ENCODE assay signal across 25 cellular contexts in genomic region chr9:120688758-120689157, GRCh38.
"Had no signal": no experiment of that assay in that cellular context is flagged by ENCODE, and none has a peak within 500 bp of the region (broad histone marks: within the 10 kb centered on the region; RNA-seq: fewer than 3 reads in every experiment).

No MANE protein-coding gene starts in this region.

- ATAC-seq: heart right ventricle; left ventricle myocardium superior; natural killer cell treated with Interleukin-12 subunit alpha and Interleukin-12 subunit beta and Interleukin-15 and Interleukin-18, amount 100 ng/mL, for 72 hours; pancreas; SK-N-SH treated with all-trans-retinoic acid at 6 μM for 48 hours had no signal

- H3K36me3 ChIP-seq: breast epithelium, heart right ventricle, pancreas, right lobe of liver had no signal

- H3K9me3 ChIP-seq: breast epithelium, heart right ventricle, pancreas, right lobe of liver, testis had no signal

- H3K27me3 Mint-ChIP-seq: activated CD4-positive, alpha-beta memory T cell treated with anti-CD3 and anti-CD28 coated beads for 36 hours; activated naive CD4-positive, alpha-beta T cell treated with anti-CD3 and anti-CD28 coated beads, Interleukin-2, amount 10 ng/mL, durations not matched to agents 7 days and 5 days; natural killer cell treated with Interleukin-12 subunit alpha and Interleukin-12 subunit beta and Interleukin-15 and Interleukin-18, amount 100 ng/mL, for 72 hours; stimulated activated naive CD8-positive, alpha-beta T cell treated with anti-CD3 and anti-CD28 coated beads, Interleukin-15, Interleukin-2, amounts not matched to agents 100 ng/mL and 50 ng/mL, for 24 hours; type B pancreatic cell had no signal

- H3K4me3 Mint-ChIP-seq: activated CD4-positive, alpha-beta memory T cell treated with anti-CD3 and anti-CD28 coated beads for 36 hours; activated naive CD4-positive, alpha-beta T cell treated with anti-CD3 and anti-CD28 coated beads, Interleukin-2, amount 10 ng/mL, durations not matched to agents 7 days and 5 days; natural killer cell treated with Interleukin-12 subunit alpha and Interleukin-12 subunit beta and Interleukin-15 and Interleukin-18, amount 100 ng/mL, for 72 hours; stimulated activated naive CD8-positive, alpha-beta T cell treated with anti-CD3 and anti-CD28 coated beads, Interleukin-15, Interleukin-2, amounts not matched to agents 100 ng/mL and 50 ng/mL, for 24 hours; type B pancreatic cell had no signal

- H3K4me1 ChIP-seq: breast epithelium had no signal

- H3K36me3 Mint-ChIP-seq: natural killer cell treated with Interleukin-12 subunit alpha and Interleukin-12 subunit beta and Interleukin-15 and Interleukin-18, amount 100 ng/mL, for 72 hours; type B pancreatic cell had no signal

- H3K27me3 ChIP-seq: breast epithelium, heart right ventricle, pancreas, right lobe of liver, testis had no signal

- H3K9me3 Mint-ChIP-seq: activated CD4-positive, alpha-beta memory T cell treated with anti-CD3 and anti-CD28 coated beads for 36 hours; natural killer cell treated with Interleukin-12 subunit alpha and Interleukin-12 subunit beta and Interleukin-15 and Interleukin-18, amount 100 ng/mL, for 72 hours; stimulated activated naive CD8-positive, alpha-beta T cell treated with anti-CD3 and anti-CD28 coated beads, Interleukin-15, Interleukin-2, amounts not matched to agents 100 ng/mL and 50 ng/mL, for 24 hours had no signal

- H3K4me3 ChIP-seq: breast epithelium, heart right ventricle, pancreas, right lobe of liver, skin epidermis, testis had no signal

- DNase-seq: activated CD4-positive, alpha-beta memory T cell treated with anti-CD3 and anti-CD28 coated beads for 36 hours; activated CD4-positive, alpha-beta T cell treated with anti-CD3 and anti-CD28 coated beads for 48 hours; activated effector memory CD4-positive, alpha-beta T cell treated with anti-CD3 and anti-CD28 coated beads, Interleukin-2, amount 50 U/mL, for 16 hours; activated naive CD4-positive, alpha-beta T cell treated with anti-CD3 and anti-CD28 coated beads, Interleukin-2, amount 10 ng/mL, durations not matched to agents 7 days and 5 days; aorta; cortex of kidney; effector CD4-positive, alpha-beta T cell; erythroblast; foreskin fibroblast; heart right ventricle; left ventricle myocardium superior; mammary epithelial cell; midbrain; pancreas; right lobe of liver; stimulated activated CD4-positive, alpha-beta T cell treated with anti-CD3 and anti-CD28 coated beads, Interleukin-1b, Interleukin-23, amount 100 ng/mL, for 48 hours; testis had no signal

- FAIRE-seq: endometrium, keratinocyte, pancreas had no signal

- H3K27ac ChIP-seq: breast epithelium, heart right ventricle, pancreas, right lobe of liver, skin epidermis, testis had no signal

- H3K27ac Mint-ChIP-seq: activated CD4-positive, alpha-beta memory T cell treated with anti-CD3 and anti-CD28 coated beads for 36 hours; activated naive CD4-positive, alpha-beta T cell treated with anti-CD3 and anti-CD28 coated beads, Interleukin-2, amount 10 ng/mL, durations not matched to agents 7 days and 5 days; natural killer cell treated with Interleukin-12 subunit alpha and Interleukin-12 subunit beta and Interleukin-15 and Interleukin-18, amount 100 ng/mL, for 72 hours; stimulated activated naive CD8-positive, alpha-beta T cell treated with anti-CD3 and anti-CD28 coated beads, Interleukin-15, Interleukin-2, amounts not matched to agents 100 ng/mL and 50 ng/mL, for 24 hours; type B pancreatic cell had no signal
